Comparison of ENCODE assay signal across 1 cellular context in the genomic region with DNA sequence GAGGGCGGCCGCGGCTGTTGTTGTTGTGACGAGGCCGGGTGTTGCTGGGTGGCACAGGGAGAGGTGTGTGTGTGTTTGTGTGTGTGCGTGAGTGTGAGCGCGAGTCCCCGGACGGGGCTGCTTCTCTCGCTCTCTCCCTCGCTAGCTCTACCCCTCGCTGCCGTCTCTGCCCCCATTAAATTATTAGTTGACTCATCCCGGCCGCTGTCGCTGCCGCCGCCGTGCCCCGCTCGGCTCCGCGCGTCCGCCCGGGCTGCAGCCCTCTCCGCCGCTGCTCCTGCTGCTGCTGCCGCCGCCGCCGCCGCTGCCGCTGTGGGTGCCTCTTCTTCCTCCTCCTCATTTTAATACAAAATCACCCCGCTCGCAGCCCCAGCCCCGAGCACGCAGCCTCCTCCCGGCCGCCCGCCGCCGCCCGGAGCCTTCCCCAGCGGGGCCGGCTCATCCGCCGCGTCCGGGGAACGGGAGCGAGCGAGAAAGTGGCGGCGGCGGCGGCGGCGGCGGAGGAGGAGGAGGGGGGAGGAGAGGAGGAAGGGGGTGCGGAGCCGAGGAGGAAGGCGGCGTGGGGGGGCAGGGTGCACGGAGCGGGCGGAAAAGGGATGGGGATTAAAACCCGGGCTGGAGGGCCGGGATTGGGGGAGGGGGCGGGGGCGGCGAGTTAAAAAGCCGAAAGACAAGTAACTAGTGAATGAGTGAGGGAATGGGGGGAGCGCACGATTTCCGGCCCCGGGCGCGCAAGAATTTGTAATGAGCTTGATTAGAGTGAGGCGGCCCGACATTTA.
A peak's percentile ranks its signal among the peaks of the same experiment; 100 is the strongest.
TF ChIP-seq lines count a peak whose summit lies in the region.

A gene (minus strand): TSS at position 478 of the 779 bp plus-strand sequence. CDS start 4,372 bp downstream, outside the sequence.

TF ChIP-seq in K562, 482 proteins besides CTCF, POLR2A, EP300 and RAD21 (continued from another document):
- TF ChIP-seq NEUROD1 (IDR thresholded peaks at IDR 0.05; ENCODE audit: borderline replicate concordance, low read depth, low read length, partially characterized antibody) (peak; percentile 18), HNRNPK (IDR thresholded peaks at IDR 0.05; ENCODE audit: low read depth, low read length, poor library complexity, severe bottlenecking) (peak; percentile 18), MTA2 (IDR thresholded peaks at IDR 0.05; ENCODE audit: low read depth) (no peak), CXXC5 (CRISPR knock-in tag; IDR thresholded peaks at IDR 0.05) (peak; percentile 24; the same call in 1 of the 2 replicates), KDM1A (IDR thresholded peaks at IDR 0.05) (0 out of 4 replicates have a peak, but pooled peaks of 1 of the 2 experiments have one; percentile 8), TAF1 (IDR thresholded peaks at IDR 0.05; ENCODE audit: control insufficient read depth, extremely low read depth, insufficient read depth, low read length, severe bottlenecking) (no peak), HIVEP1 (CRISPR knock-in tag; IDR thresholded peaks at IDR 0.05) (no peak)
- TF ChIP-seq, protein P1, sequence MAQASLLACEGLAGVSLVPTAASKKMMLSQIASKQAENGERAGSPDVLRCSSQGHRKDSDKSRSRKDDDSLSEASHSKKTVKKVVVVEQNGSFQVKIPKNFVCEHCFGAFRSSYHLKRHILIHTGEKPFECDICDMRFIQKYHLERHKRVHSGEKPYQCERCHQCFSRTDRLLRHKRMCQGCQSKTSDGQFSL (CRISPR knock-in tag; IDR thresholded peaks at IDR 0.05) = 0 out of 2 replicates have a peak, but pooled peaks have one; percentile 44
- TF ChIP-seq, protein P1 (tag; IDR thresholded peaks at IDR 0.05) = peak in 1 of 2 experiments; percentile 50; a peak in 1 of 4 replicates
- TF ChIP-seq, protein P2, sequence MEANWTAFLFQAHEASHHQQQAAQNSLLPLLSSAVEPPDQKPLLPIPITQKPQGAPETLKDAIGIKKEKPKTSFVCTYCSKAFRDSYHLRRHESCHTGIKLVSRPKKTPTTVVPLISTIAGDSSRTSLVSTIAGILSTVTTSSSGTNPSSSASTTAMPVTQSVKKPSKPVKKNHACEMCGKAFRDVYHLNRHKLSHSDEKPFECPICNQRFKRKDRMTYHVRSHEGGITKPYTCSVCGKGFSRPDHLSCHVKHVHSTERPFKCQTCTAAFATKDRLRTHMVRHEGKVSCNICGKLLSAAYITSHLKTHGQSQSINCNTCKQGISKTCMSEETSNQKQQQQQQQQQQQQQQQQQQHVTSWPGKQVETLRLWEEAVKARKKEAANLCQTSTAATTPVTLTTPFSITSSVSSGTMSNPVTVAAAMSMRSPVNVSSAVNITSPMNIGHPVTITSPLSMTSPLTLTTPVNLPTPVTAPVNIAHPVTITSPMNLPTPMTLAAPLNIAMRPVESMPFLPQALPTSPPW (CRISPR knock-in tag; IDR thresholded peaks at IDR 0.05) = peak; percentile 66
